ENCODE assay signal across 8 cellular contexts in the genomic region with DNA sequence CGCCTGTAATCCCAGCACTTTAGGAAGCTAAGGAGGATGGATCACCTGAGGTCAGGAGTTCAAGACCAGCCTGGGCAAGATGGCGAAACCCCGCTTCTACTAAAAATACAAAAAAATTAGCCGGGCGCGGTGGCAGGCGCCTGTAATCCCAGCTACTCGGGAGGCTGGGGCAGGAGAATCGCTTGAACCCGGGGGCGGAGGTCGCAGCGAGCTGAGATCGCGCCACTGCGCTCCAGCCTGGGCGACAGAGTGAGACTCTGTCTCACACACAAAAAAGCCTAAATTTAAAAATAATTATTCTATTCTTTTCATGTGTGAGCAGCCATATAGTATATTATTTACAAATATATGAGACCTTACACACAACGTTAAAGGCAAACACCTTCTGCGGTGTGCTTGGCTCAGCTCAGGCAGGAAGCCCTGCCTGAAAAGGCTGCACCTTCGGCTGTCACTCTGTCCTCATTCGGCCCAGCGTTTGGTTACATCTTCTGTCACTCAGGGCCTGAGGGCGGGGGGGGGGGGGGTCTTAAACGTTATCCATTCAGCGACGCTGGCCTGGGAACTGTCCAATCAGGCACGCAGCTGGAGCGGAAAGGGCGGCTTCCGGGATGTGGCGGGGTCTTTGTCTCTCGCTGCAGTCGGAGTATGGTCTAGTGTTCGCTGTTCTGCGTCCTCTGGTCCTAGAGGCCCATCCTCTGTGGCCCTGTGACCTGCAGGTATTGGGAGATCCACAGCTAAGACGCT. TPM values are rescaled to one million over a fixed set of nuclear protein-coding genes. Genes with fewer than 3 reads are reported as not detected.
A peak's percentile ranks its signal among the peaks of the same experiment; 100 is the strongest.
DNase-seq lines count a peak whose midpoint lies in the region; ATAC-seq lines count a peak whose summit lies in the region.
"Not testable (repeated sequence)": the region's sequence is repeated elsewhere in the genome, so short reads cannot be mapped to it uniquely, and the experiment has no call there.

A gene (plus strand): TSS at position 619 of the 744 bp plus-strand sequence. CDS start 19,076 bp downstream, outside the sequence.

- H3K36me3 Mint-ChIP-seq in activated T-helper 1 cell treated with anti-CD3 and anti-CD28 coated beads, Interleukin-12 subunit alpha, Interleukin-12 subunit beta, Interleukin-2, Interleukin-4 antibody, amounts not matched to agents 30 ng/mL and 10 ng/mL and 1 ng/mL, durations not matched to agents 14 hours and 24 hours and 36 hours (ENCODE audit: low read depth): not testable (repeated sequence)

- not testable (repeated sequence) for H3K27me3 ChIP-seq in duodenal mucosa (ENCODE audit: control insufficient read depth in 1 of 2, insufficient read depth in 2 of 2, low read length in 2 of 2); skeletal muscle satellite cell (ENCODE audit: control insufficient read depth, insufficient read depth, low read length)

- ATAC-seq in HG03159 (IDR thresholded peaks at IDR 0.05; ENCODE audit: unreplicated experiment): peak; percentile 95

- not testable (repeated sequence) for H3K4me1 Mint-ChIP-seq in activated T-helper 1 cell treated with anti-CD3 and anti-CD28 coated beads, Interleukin-12 subunit alpha, Interleukin-12 subunit beta, Interleukin-2, Interleukin-4 antibody, amounts not matched to agents 30 ng/mL and 10 ng/mL and 1 ng/mL, durations not matched to agents 14 hours and 24 hours and 36 hours (ENCODE audit: low read depth)

- H3K4me1 ChIP-seq in duodenal mucosa (ENCODE audit: control insufficient read depth in 1 of 2, insufficient read depth in 2 of 2, low read length in 2 of 2); skeletal muscle satellite cell (ENCODE audit: control insufficient read depth, insufficient read depth, low read length): not testable (repeated sequence)

- DNase-seq in ELR (ENCODE audit: low read depth) (peak; percentile 81), SKM-1 treated with dmso at 0.1 percent for 144 hours (lab: John Stamatoyannopoulos, UW; ENCODE audit: unreplicated experiment) (peak; percentile 80), left kidney (ENCODE audit: low read depth, low spot score) (peak; percentile 98), stromal cell of bone marrow (ENCODE audit: low read depth) (peak; percentile 81)
- not testable (repeated sequence) for DNase-seq in activated T-helper 1 cell treated with anti-CD3 and anti-CD28 coated beads, Interleukin-12 subunit alpha, Interleukin-12 subunit beta, Interleukin-2, Interleukin-4 antibody, amounts not matched to agents 30 ng/mL and 10 ng/mL and 1 ng/mL, durations not matched to agents 14 hours and 24 hours and 36 hours (ENCODE audit: low spot score)

- H3K27ac ChIP-seq in duodenal mucosa (ENCODE audit: low read depth, low read length): not testable (repeated sequence)

- not testable (repeated sequence) for H3K27ac Mint-ChIP-seq in activated T-helper 1 cell treated with anti-CD3 and anti-CD28 coated beads, Interleukin-12 subunit alpha, Interleukin-12 subunit beta, Interleukin-2, Interleukin-4 antibody, amounts not matched to agents 30 ng/mL and 10 ng/mL and 1 ng/mL, durations not matched to agents 14 hours and 24 hours and 36 hours

- H3K4me3 Mint-ChIP-seq in activated T-helper 1 cell treated with anti-CD3 and anti-CD28 coated beads, Interleukin-12 subunit alpha, Interleukin-12 subunit beta, Interleukin-2, Interleukin-4 antibody, amounts not matched to agents 30 ng/mL and 10 ng/mL and 1 ng/mL, durations not matched to agents 14 hours and 24 hours and 36 hours: peak within 1 kb of the TSS; percentile 53

- H3K36me3 ChIP-seq in duodenal mucosa (ENCODE audit: control insufficient read depth in 1 of 2, insufficient read depth in 2 of 2, low read length in 2 of 2); skeletal muscle satellite cell (ENCODE audit: insufficient read depth, low read length): not testable (repeated sequence)

- H3K27me3 Mint-ChIP-seq in activated T-helper 1 cell treated with anti-CD3 and anti-CD28 coated beads, Interleukin-12 subunit alpha, Interleukin-12 subunit beta, Interleukin-2, Interleukin-4 antibody, amounts not matched to agents 30 ng/mL and 10 ng/mL and 1 ng/mL, durations not matched to agents 14 hours and 24 hours and 36 hours (ENCODE audit: insufficient read depth): not testable (repeated sequence)

- H3K9me3 Mint-ChIP-seq in activated T-helper 1 cell treated with anti-CD3 and anti-CD28 coated beads, Interleukin-12 subunit alpha, Interleukin-12 subunit beta, Interleukin-2, Interleukin-4 antibody, amounts not matched to agents 30 ng/mL and 10 ng/mL and 1 ng/mL, durations not matched to agents 14 hours and 24 hours and 36 hours: peaks cover 18% of the 10 kb centered on the region

- peak within 1 kb of the TSS; percentile 93 for H3K4me2 ChIP-seq in skeletal muscle satellite cell (ENCODE audit: low read length)

- H3K4me3 ChIP-seq in duodenal mucosa (ENCODE audit: low read depth in 1 of 2, low read length in 2 of 2): peak within 1 kb of the TSS; percentile 52 to 64
- peak within 1 kb of the TSS; percentile 96 for H3K4me3 ChIP-seq in skeletal muscle satellite cell (ENCODE audit: low read length)

- peaks cover 3 to 19% of the 10 kb centered on the region in 2 donors for H3K9me3 ChIP-seq in duodenal mucosa (ENCODE audit: control insufficient read depth in 1 of 2, low read length in 2 of 2)
- H3K9me3 ChIP-seq in skeletal muscle satellite cell (replicated peaks; ENCODE audit: low read length): not testable (repeated sequence)

- intact Hi-C loops in activated T-helper 1 cell treated with anti-CD3 and anti-CD28 coated beads, Interleukin-12 subunit alpha, Interleukin-12 subunit beta, Interleukin-2, Interleukin-4 antibody, amounts not matched to agents 30 ng/mL and 10 ng/mL and 1 ng/mL, durations not matched to agents 14 hours and 24 hours and 36 hours (cut with micrococcal nuclease): not testable (repeated sequence)

- H3K9ac ChIP-seq in duodenal mucosa (ENCODE audit: low read depth in 1 of 2, low read length in 2 of 2): not testable (repeated sequence)
- peak within 1 kb of the TSS; percentile 82 for H3K9ac ChIP-seq in skeletal muscle satellite cell (ENCODE audit: low read depth, low read length)

RNA-seq across cellular contexts. Expression of the gene that starts here (rescaled TPM):
- 0.27 and 0.29 TPM in 2 replicates for total RNA-seq in activated T-helper 1 cell treated with anti-CD3 and anti-CD28 coated beads, Interleukin-12 subunit alpha, Interleukin-12 subunit beta, Interleukin-2, Interleukin-4 antibody, amounts not matched to agents 30 ng/mL and 10 ng/mL and 1 ng/mL, durations not matched to agents 14 hours and 24 hours and 36 hours
- total RNA-seq in skeletal muscle satellite cell (2012; rRNA removed): 0.22 and 0.25 TPM in 2 replicates
